In genomic region chr17:8209909-8210760, GRCh38 we compare ENCODE assay signal across 8 cellular contexts. TPM values are rescaled to one million over a fixed set of nuclear protein-coding genes. Genes with fewer than 3 reads are reported as not detected.
DNase-seq lines count a peak whose midpoint lies in the region; ATAC-seq and TF ChIP-seq lines count a peak whose summit lies in the region.

Gene AURKB (minus strand): TSS chr17:8210575. CDS start chr17:8210224, 351 bp downstream.

- no peaks in the 10 kb centered on the region for H3K27me3 Mint-ChIP-seq in IgD-negative memory B cell

- H3K36me3 Mint-ChIP-seq in IgD-negative memory B cell, result peaks cover 2% of the 10 kb centered on the region

- DNase-seq in DMS114 treated with DMSO at 0.1 percent for 48 hours (lab: John Stamatoyannopoulos, UW; ENCODE audit: unreplicated experiment), result peak; percentile 87
- DNase-seq in activated T-cell treated with anti-CD3 and anti-CD28 coated beads, Interleukin-2, amount 50 U/mL, for 1 hour, result peak; percentile 84
- peak; percentile 98 for DNase-seq in myocyte (ENCODE audit: low read depth)
- DNase-seq in stimulated activated CD8-positive, alpha-beta memory T cell treated with anti-CD3 and anti-CD28 coated beads, Interleukin-7, amount 100 ng/mL, for 4 hours (ENCODE audit: low read depth in 2 of 2), result peak; percentile 84 to 90

- H3K27ac Mint-ChIP-seq in IgD-negative memory B cell, result peak within 1 kb of the TSS; percentile 70 to 97 (median 94)

- peak within 1 kb of the TSS; percentile 81 to 99 (median 96) for H3K4me3 Mint-ChIP-seq in IgD-negative memory B cell

- peak; percentile 87 for ATAC-seq in GM21529 (IDR thresholded peaks at IDR 0.05; ENCODE audit: unreplicated experiment)
- peak; percentile 90 for ATAC-seq in esophagus mucosa

- no peaks in the 10 kb centered on the region for H3K9me3 Mint-ChIP-seq in IgD-negative memory B cell

- H3K4me1 Mint-ChIP-seq in IgD-negative memory B cell, result peaks cover 11 to 14% (median 12%) of the 10 kb centered on the region in 3 donors

TF ChIP-seq in PFSK-1, 5 proteins besides CTCF, POLR2A, EP300 and RAD21:
- TF ChIP-seq TAF1 (IDR thresholded peaks at IDR 0.05; ENCODE audit: borderline replicate concordance, insufficient read depth, low read length), result no peak; the same call in 1 of the 2 replicates
- peak in 1 of 2 experiments; percentile 45; a peak in 2 of 4 replicates for TF ChIP-seq REST (IDR thresholded peaks at IDR 0.05; ENCODE audit: insufficient read depth in 1 of 2, low read depth in 2 of 2, low read length in 2 of 2)
- peak; percentile 16 for TF ChIP-seq FOXP2 (optimal IDR thresholded peaks at IDR 0.05; ENCODE audit: borderline replicate concordance, extremely low read depth, extremely low read length, insufficient read depth)
- peak; percentile 98 for TF ChIP-seq SIN3A (IDR thresholded peaks at IDR 0.05; ENCODE audit: borderline replicate concordance, insufficient read depth, low read length)
- TF ChIP-seq POLR2AphosphoS5 (IDR thresholded peaks at IDR 0.05; ENCODE audit: low read depth, low read length), result peak; percentile 98
TF ChIP-seq in PFSK-1: peak in this region for 4.

RNA-seq across cellular contexts. Expression of gene AURKB, which starts in this region (rescaled TPM):
- polyA plus RNA-seq in IgD-negative memory B cell, result 0.34 TPM
- polyA plus RNA-seq in PFSK-1 (2012; ENCODE audit: insufficient read length, low read depth), result 104 TPM
- 22.0 TPM for total RNA-seq in esophagus mucosa
- 1.3 and 2.0 TPM in 2 replicates for total RNA-seq in myocyte
- 0.29 TPM for polyA plus RNA-seq in myocyte (2012)

Comparison
In these comparisons a context has a peak if more than half of its experiments do, and no peak if none do; other contexts are left out.
1. Peak in every context shown above with its lines: DNase-seq and ATAC-seq.